6 cellular contexts compared by ENCODE assay signal in the genomic region with DNA sequence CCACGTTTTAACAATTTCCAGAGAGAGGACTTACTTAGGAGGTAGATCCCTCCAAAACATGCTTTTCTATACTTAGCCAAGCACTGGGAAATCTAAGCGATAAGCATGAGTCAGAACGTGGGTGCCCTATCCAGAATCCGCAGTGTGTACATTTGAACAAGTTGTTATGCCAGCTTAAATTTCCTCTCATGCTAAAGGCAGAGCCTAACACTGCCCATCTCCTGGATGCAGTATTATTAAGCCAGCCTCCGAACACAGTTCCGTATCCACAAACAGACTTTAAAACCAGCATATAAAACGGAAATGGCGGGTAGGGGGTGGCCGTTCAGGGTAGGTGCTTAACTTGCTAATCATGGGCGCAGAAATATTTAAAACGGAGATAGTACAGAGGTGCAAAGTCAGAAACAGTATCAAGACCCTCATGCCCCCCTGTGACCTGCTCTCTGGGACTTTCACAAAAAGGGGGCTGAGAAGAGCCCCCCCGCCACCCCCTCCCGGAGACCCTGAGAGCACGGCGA. TPM values are rescaled to one million over a fixed set of nuclear protein-coding genes. Genes with fewer than 3 reads are reported as not detected.
DNase-seq lines count a peak whose midpoint lies in the region; ATAC-seq lines count a peak whose summit lies in the region.

No MANE protein-coding gene starts in this region.

- peaks cover 6 to 10% of the 10 kb centered on the region in 2 donors for H3K9me3 Mint-ChIP-seq in stimulated activated naive B cell treated with anti-CD40 and anti-IgM and Interleukin-4, amounts not matched to agents 10 μg/mL and 1 μg/mL and 100 μg/mL, for 72 hours

- H3K36me3 Mint-ChIP-seq in stimulated activated naive B cell treated with anti-CD40 and anti-IgM and Interleukin-4, amounts not matched to agents 10 μg/mL and 1 μg/mL and 100 μg/mL, for 72 hours: peaks cover 3 to 8% of the 10 kb centered on the region in 2 donors

- peak overlapping the region; percentile 93 for H3K27ac Mint-ChIP-seq in stimulated activated naive B cell treated with anti-CD40 and anti-IgM and Interleukin-4, amounts not matched to agents 10 μg/mL and 1 μg/mL and 100 μg/mL, for 72 hours

- intact Hi-C loops in Right ventricle myocardium superior (cut with DNase I): no loop called here

- DNase-seq in NCI-H1092 treated with DMSO at 0.1 percent for 48 hours (lab: John Stamatoyannopoulos, UW) (peak; percentile 74), NCI-H1092 (lab: John Stamatoyannopoulos, UW) (no peak), SK-MEL-5 (ENCODE audit: low read depth, low spot score) (peak; percentile 15), Right ventricle myocardium superior (no peak)
- no peak for DNase-seq in stimulated activated naive B cell treated with anti-CD40 and anti-IgM and Interleukin-4, amounts not matched to agents 10 μg/mL and 1 μg/mL and 100 μg/mL, for 72 hours

- peak; percentile 34 for ATAC-seq in Right ventricle myocardium superior (ENCODE audit: poor library complexity)
- ATAC-seq in stimulated activated naive B cell treated with anti-CD40 and anti-IgM and Interleukin-4, amounts not matched to agents 10 μg/mL and 1 μg/mL and 100 μg/mL, for 72 hours (replicated peaks): no peak
- ATAC-seq in HG03432 (IDR thresholded peaks at IDR 0.05; ENCODE audit: unreplicated experiment): no peak

- peak overlapping the region; percentile 90 to 91 for H3K4me3 Mint-ChIP-seq in stimulated activated naive B cell treated with anti-CD40 and anti-IgM and Interleukin-4, amounts not matched to agents 10 μg/mL and 1 μg/mL and 100 μg/mL, for 72 hours

- in situ Hi-C loops in SK-MEL-5 (cut with HindIII; ENCODE audit: low pct_unique_long_range_greater_than_20kb, low sequenced_read_pairs): no loop called here

- H3K4me1 Mint-ChIP-seq in stimulated activated naive B cell treated with anti-CD40 and anti-IgM and Interleukin-4, amounts not matched to agents 10 μg/mL and 1 μg/mL and 100 μg/mL, for 72 hours: peaks cover 27 to 37% of the 10 kb centered on the region in 2 donors

- no peaks in the 10 kb centered on the region for H3K27me3 Mint-ChIP-seq in stimulated activated naive B cell treated with anti-CD40 and anti-IgM and Interleukin-4, amounts not matched to agents 10 μg/mL and 1 μg/mL and 100 μg/mL, for 72 hours

RNA-seq across cellular contexts. Expression of gene LRRIQ4, which starts 1.0 kb away (rescaled TPM):
- total RNA-seq in SK-MEL-5 (2014; rRNA removed; shearing (Covaris generic)): not detected in 2 replicates
- polyA plus RNA-seq in SK-MEL-5 (2015; cell fraction: cytosol; rRNA removed): not detected in 2 replicates
- polyA plus RNA-seq in SK-MEL-5 (2015; cell fraction: nucleus; rRNA removed): not detected in 2 replicates
- total RNA-seq in Right ventricle myocardium superior: not detected

RNA-seq across cellular contexts. Expression of gene LRRC34, which starts 1.0 kb away (rescaled TPM):
- total RNA-seq in SK-MEL-5 (2014; rRNA removed; shearing (Covaris generic)): 4.9 and 6.5 TPM in 2 replicates
- 2.3 and 4.0 TPM in 2 replicates for polyA plus RNA-seq in SK-MEL-5 (2015; cell fraction: cytosol; rRNA removed)
- polyA plus RNA-seq in SK-MEL-5 (2015; cell fraction: nucleus; rRNA removed): 8.4 and 21.9 TPM in 2 replicates
- total RNA-seq in Right ventricle myocardium superior: 2.0 TPM

RNA-seq across cellular contexts. Expression of gene MYNN, which starts 38.5 kb away (rescaled TPM):
- total RNA-seq in SK-MEL-5 (2014; rRNA removed; shearing (Covaris generic)): 15.2 and 15.9 TPM in 2 replicates
- 6.2 and 7.7 TPM in 2 replicates for polyA plus RNA-seq in SK-MEL-5 (2015; cell fraction: cytosol; rRNA removed)
- polyA plus RNA-seq in SK-MEL-5 (2015; cell fraction: nucleus; rRNA removed): 30.2 and 40.6 TPM in 2 replicates
- 11.4 TPM for total RNA-seq in Right ventricle myocardium superior

RNA-seq across cellular contexts. Expression of gene ACTRT3, which starts 42.3 kb away (rescaled TPM):
- 0.24 TPM in 1 of 2 replicates, not detected in the other for total RNA-seq in SK-MEL-5 (2014; rRNA removed; shearing (Covaris generic))
- polyA plus RNA-seq in SK-MEL-5 (2015; cell fraction: cytosol; rRNA removed): 0.04 TPM in 1 of 2 replicates, not detected in the other
- polyA plus RNA-seq in SK-MEL-5 (2015; cell fraction: nucleus; rRNA removed): 0.38 TPM in 1 of 2 replicates, not detected in the other
- 0.59 TPM for total RNA-seq in Right ventricle myocardium superior

RNA-seq across cellular contexts. Expression of gene TERC, which starts 46.8 kb away (rescaled TPM):
- 2.5 and 10.4 TPM in 2 replicates for total RNA-seq in SK-MEL-5 (2014; rRNA removed; shearing (Covaris generic))
- polyA plus RNA-seq in SK-MEL-5 (2015; cell fraction: cytosol; rRNA removed): not detected in 2 replicates
- not detected in 2 replicates for polyA plus RNA-seq in SK-MEL-5 (2015; cell fraction: nucleus; rRNA removed)
- 1.5 TPM for total RNA-seq in Right ventricle myocardium superior

Comparison
In these comparisons a context has a peak if more than half of its experiments do, and no peak if none do; other contexts are left out.
1. DNase-seq: peak in NCI-H1092 treated with DMSO at 0.1 percent for 48 hours (single experiment) and SK-MEL-5 (single experiment); none in NCI-H1092 (single experiment), Right ventricle myocardium superior (single experiment) and stimulated activated naive B cell treated with anti-CD40 and anti-IgM and Interleukin-4, amounts not matched to agents 10 μg/mL and 1 μg/mL and 100 μg/mL, for 72 hours (single experiment).